Comparison of ENCODE assay signal across 15 cellular contexts in genomic region chr3:179066058-179066457, GRCh38. TPM values are rescaled to one million over a fixed set of nuclear protein-coding genes. Genes with fewer than 3 reads are reported as not detected.
A peak's percentile ranks its signal among the peaks of the same experiment; 100 is the strongest.
DNase-seq lines count a peak whose midpoint lies in the region; ATAC-seq lines count a peak whose summit lies in the region.
"Had no signal": no experiment of that assay in that cellular context is flagged by ENCODE, and none has a peak within 500 bp of the region (broad histone marks: within the 10 kb centered on the region; RNA-seq: fewer than 3 reads in every experiment).

No MANE protein-coding gene starts in this region.

- H3K36me3 Mint-ChIP-seq in activated naive CD8-positive, alpha-beta T cell = peaks cover 15% of the 10 kb centered on the region
- H3K36me3 Mint-ChIP-seq in activated naive CD8-positive, alpha-beta T cell treated with anti-CD3 and anti-CD28 coated beads, Interleukin-2, amount 50 U/mL, for 24 hours (ENCODE audit: low read depth) = peaks cover 28% of the 10 kb centered on the region
- peaks cover 47% of the 10 kb centered on the region for H3K36me3 Mint-ChIP-seq in activated CD4-positive, alpha-beta T cell treated with anti-CD3 and anti-CD28 coated beads, Interleukin-2, amount 10 ng/mL, durations not matched to agents 7 days and 5 days (ENCODE audit: low read depth)

- H3K27ac Mint-ChIP-seq in activated naive CD8-positive, alpha-beta T cell = peak overlapping the region; percentile 2
- no peak overlapping the region for H3K27ac Mint-ChIP-seq in activated naive CD8-positive, alpha-beta T cell treated with anti-CD3 and anti-CD28 coated beads, Interleukin-2, amount 50 U/mL, for 24 hours
- H3K27ac Mint-ChIP-seq in activated CD4-positive, alpha-beta T cell treated with anti-CD3 and anti-CD28 coated beads, Interleukin-2, amount 10 ng/mL, durations not matched to agents 7 days and 5 days = no peak overlapping the region
- H3K27ac Mint-ChIP-seq: activated CD4-positive, alpha-beta T cell treated with anti-CD3 and anti-CD28 coated beads, Interleukin-2, amount 10 ng/mL, durations not matched to agents 24 days and 14 days; GM23338; mesothelial cell of epicardium had no signal

- WGBS in aorta, 2 donors = 96 to 97% methylated on average over 5 of the region's 5 CpGs

- no peak overlapping the region for H3K27ac ChIP-seq in aorta (ENCODE audit: low read depth in 1 of 2, low read length in 2 of 2)
- H3K27ac ChIP-seq: parathyroid adenoma had no signal

- no peaks in the 10 kb centered on the region for H3K9me3 ChIP-seq in aorta (ENCODE audit: control insufficient read depth, low read length)
- H3K9me3 ChIP-seq: Caco-2, MG63 had no signal

- H3K4me3 Mint-ChIP-seq in activated naive CD8-positive, alpha-beta T cell = no peak overlapping the region
- no peak overlapping the region for H3K4me3 Mint-ChIP-seq in activated naive CD8-positive, alpha-beta T cell treated with anti-CD3 and anti-CD28 coated beads, Interleukin-2, amount 50 U/mL, for 24 hours
- no peak overlapping the region for H3K4me3 Mint-ChIP-seq in activated CD4-positive, alpha-beta T cell treated with anti-CD3 and anti-CD28 coated beads, Interleukin-2, amount 10 ng/mL, durations not matched to agents 7 days and 5 days
- H3K4me3 Mint-ChIP-seq: activated CD4-positive, alpha-beta T cell treated with anti-CD3 and anti-CD28 coated beads, Interleukin-2, amount 10 ng/mL, durations not matched to agents 24 days and 14 days; GM23338; mesothelial cell of epicardium had no signal

- H3K27me3 Mint-ChIP-seq in activated naive CD8-positive, alpha-beta T cell = no peaks in the 10 kb centered on the region
- no peaks in the 10 kb centered on the region for H3K27me3 Mint-ChIP-seq in activated naive CD8-positive, alpha-beta T cell treated with anti-CD3 and anti-CD28 coated beads, Interleukin-2, amount 50 U/mL, for 24 hours
- no peaks in the 10 kb centered on the region for H3K27me3 Mint-ChIP-seq in activated CD4-positive, alpha-beta T cell treated with anti-CD3 and anti-CD28 coated beads, Interleukin-2, amount 10 ng/mL, durations not matched to agents 7 days and 5 days
- H3K27me3 Mint-ChIP-seq: activated CD4-positive, alpha-beta T cell treated with anti-CD3 and anti-CD28 coated beads, Interleukin-2, amount 10 ng/mL, durations not matched to agents 24 days and 14 days had no signal

- no peak for DNase-seq in activated naive CD8-positive, alpha-beta T cell treated with anti-CD3 and anti-CD28 coated beads, Interleukin-2, amount 50 U/mL, for 24 hours
- DNase-seq in NCI-H524 (lab: John Stamatoyannopoulos, UW) = no peak
- no peak for DNase-seq in aorta
- DNase-seq in activated CD4-positive, alpha-beta T cell treated with anti-CD3 and anti-CD28 coated beads, Interleukin-2, amount 10 ng/mL, durations not matched to agents 7 days and 5 days = no peak
- DNase-seq in NCI-H1694 treated with DMSO at 0.1 percent for 48 hours (lab: John Stamatoyannopoulos, UW) = no peak
- DNase-seq: activated CD4-positive, alpha-beta T cell treated with anti-CD3 and anti-CD28 coated beads, Interleukin-2, amount 10 ng/mL, durations not matched to agents 24 days and 14 days; Caco-2; MG63; PC-3 had no signal

- H3K36me3 ChIP-seq in aorta (ENCODE audit: control insufficient read depth in 1 of 2, insufficient read depth in 2 of 2, low read length in 1 of 2) = peaks cover 0 to 5% of the 10 kb centered on the region in 2 donors

- POLR2A ChIA-PET in activated CD4-positive, alpha-beta T cell treated with anti-CD3 and anti-CD28 coated beads, Interleukin-2, amount 10 ng/mL, durations not matched to agents 7 days and 5 days (lab: Charles Lee) = no interaction called here

- no peaks in the 10 kb centered on the region for H3K27me3 ChIP-seq in aorta (ENCODE audit: control insufficient read depth in 1 of 2, insufficient read depth in 2 of 2, low read length in 1 of 2)
- H3K27me3 ChIP-seq: MG63 had no signal

- CTCF ChIA-PET in activated CD4-positive, alpha-beta T cell treated with anti-CD3 and anti-CD28 coated beads, Interleukin-2, amount 10 ng/mL, durations not matched to agents 7 days and 5 days (lab: Charles Lee) = no interaction called here

- ATAC-seq in activated naive CD8-positive, alpha-beta T cell treated with anti-CD3 and anti-CD28 coated beads, Interleukin-2, amount 50 U/mL, for 24 hours = no peak
- ATAC-seq in GM21737 (IDR thresholded peaks at IDR 0.05; ENCODE audit: unreplicated experiment) = peak; percentile 50
- ATAC-seq in HG03139 (IDR thresholded peaks at IDR 0.05; ENCODE audit: unreplicated experiment) = peak; percentile 40
- no peak for ATAC-seq in aorta (ENCODE audit: low FRiP score)
- ATAC-seq: GM23338, PC-3 had no signal

- intact Hi-C loops in aorta (cut with DNase I) = no loop called here

- peaks cover 50% of the 10 kb centered on the region for H3K4me1 Mint-ChIP-seq in activated naive CD8-positive, alpha-beta T cell (ENCODE audit: low read depth)
- H3K4me1 Mint-ChIP-seq in activated naive CD8-positive, alpha-beta T cell treated with anti-CD3 and anti-CD28 coated beads, Interleukin-2, amount 50 U/mL, for 24 hours = peaks cover 16% of the 10 kb centered on the region
- peaks cover 36% of the 10 kb centered on the region for H3K4me1 Mint-ChIP-seq in activated CD4-positive, alpha-beta T cell treated with anti-CD3 and anti-CD28 coated beads, Interleukin-2, amount 10 ng/mL, durations not matched to agents 7 days and 5 days

- no peak overlapping the region for H3K4me3 ChIP-seq in aorta (ENCODE audit: low read length in 2 of 2)
- H3K4me3 ChIP-seq: GM23338, MG63 had no signal

- H3K9me3 Mint-ChIP-seq in activated naive CD8-positive, alpha-beta T cell (ENCODE audit: low read depth) = no peaks in the 10 kb centered on the region
- no peaks in the 10 kb centered on the region for H3K9me3 Mint-ChIP-seq in activated naive CD8-positive, alpha-beta T cell treated with anti-CD3 and anti-CD28 coated beads, Interleukin-2, amount 50 U/mL, for 24 hours
- no peaks in the 10 kb centered on the region for H3K9me3 Mint-ChIP-seq in activated CD4-positive, alpha-beta T cell treated with anti-CD3 and anti-CD28 coated beads, Interleukin-2, amount 10 ng/mL, durations not matched to agents 7 days and 5 days
- H3K9me3 Mint-ChIP-seq: activated CD4-positive, alpha-beta T cell treated with anti-CD3 and anti-CD28 coated beads, Interleukin-2, amount 10 ng/mL, durations not matched to agents 24 days and 14 days; GM23338; mesothelial cell of epicardium had no signal

- H3K4me1 ChIP-seq in aorta (ENCODE audit: control insufficient read depth in 1 of 2, insufficient read depth in 2 of 2, low read length in 2 of 2) = no peaks in the 10 kb centered on the region

RNA-seq across cellular contexts. Expression of gene ZMAT3, which starts 5.6 kb away (rescaled TPM):
- total RNA-seq in aorta = 10 to 100 TPM; 27.1 to 27.3 TPM
- 10 to 100 TPM in 1 of 2 donors, 1 to 10 TPM in 1; 9.9 to 12.4 TPM for polyA plus RNA-seq in aorta
- total RNA-seq in activated CD4-positive, alpha-beta T cell treated with anti-CD3 and anti-CD28 coated beads, Interleukin-2, amount 10 ng/mL, durations not matched to agents 7 days and 5 days = 10 to 100 TPM; 23.0 to 23.6 TPM

Comparison
In these comparisons a context has a peak if more than half of its experiments do, and no peak if none do; other contexts are left out.
1. ATAC-seq: peak in GM21737 (single experiment) and HG03139 (single experiment); none in activated naive CD8-positive, alpha-beta T cell treated with anti-CD3 and anti-CD28 coated beads, Interleukin-2, amount 50 U/mL, for 24 hours (single experiment) and aorta (single experiment).